Comparison of ENCODE assay signal across 8 cellular contexts in the genomic region with DNA sequence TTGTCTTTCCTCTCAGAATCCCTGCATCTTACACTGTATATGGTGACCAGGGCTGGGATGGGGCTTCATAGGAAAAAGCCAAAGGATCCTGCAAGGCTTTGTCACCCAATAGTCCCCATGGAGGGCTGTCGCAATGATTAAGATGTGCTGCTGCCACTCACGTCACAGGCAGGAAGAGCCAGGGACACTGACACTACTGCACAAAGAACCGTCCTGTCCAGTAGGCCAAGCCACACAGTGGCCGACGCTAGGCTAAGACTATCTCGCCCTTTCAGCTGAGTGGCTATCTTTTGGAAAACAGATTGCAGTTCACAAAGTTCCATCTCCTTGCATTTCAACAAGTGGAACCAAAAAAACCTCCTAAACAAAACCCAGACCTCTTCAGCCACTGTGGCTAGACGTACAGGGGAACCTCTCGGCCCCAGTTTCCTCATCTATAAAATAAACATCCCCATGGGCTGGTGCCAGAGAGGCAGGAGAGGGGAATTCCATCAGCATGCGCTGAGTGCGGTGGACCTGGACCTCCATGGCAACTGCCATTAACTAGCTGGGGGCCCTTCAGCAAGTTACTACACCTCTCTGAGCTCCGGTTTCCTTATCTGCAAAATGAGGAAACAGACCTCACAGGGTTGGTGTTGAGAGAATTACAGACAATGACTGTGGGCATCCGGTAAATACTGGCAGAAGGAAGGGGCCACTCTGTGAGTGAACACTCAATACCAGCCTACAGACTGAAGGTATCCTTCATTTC. TPM values are rescaled to one million over a fixed set of nuclear protein-coding genes. Genes with fewer than 3 reads are reported as not detected.
DNase-seq lines count a peak whose midpoint lies in the region; ATAC-seq and TF ChIP-seq lines count a peak whose summit lies in the region.

No MANE protein-coding gene starts in this region.

- H3K4me1 ChIP-seq in DOHH2 (ENCODE audit: control insufficient read depth, low read length) (peaks cover 33% of the 10 kb centered on the region), smooth muscle cell (ENCODE audit: low read depth) (no peaks in the 10 kb centered on the region)

- ATAC-seq in HG02678 (IDR thresholded peaks at IDR 0.05; ENCODE audit: unreplicated experiment) (peak; percentile 48), T-helper 17 cell (peak; percentile 82), esophagus mucosa (peak; percentile 21)

- H3K79me2 ChIP-seq in DOHH2 (ENCODE audit: control insufficient read depth, low read length) = peaks cover 97% of the 10 kb centered on the region
- H3K79me2 ChIP-seq in smooth muscle cell (ENCODE audit: low read depth) = peaks cover 99% of the 10 kb centered on the region

- H3K36me3 Mint-ChIP-seq in T-helper 17 cell (ENCODE audit: low read depth) = peaks cover 3% of the 10 kb centered on the region

- H2AFZ ChIP-seq in smooth muscle cell (ENCODE audit: low read depth) = no peak overlapping the region

- H3K27me3 Mint-ChIP-seq in T-helper 17 cell = no peaks in the 10 kb centered on the region

- TF ChIP-seq CTCF in DOHH2 (IDR thresholded peaks at IDR 0.05; ENCODE audit: low read depth, low read length, poor library complexity, severe bottlenecking) (no peak), smooth muscle cell (IDR thresholded peaks at IDR 0.05; ENCODE audit: borderline replicate concordance, insufficient read depth, poor library complexity, severe bottlenecking) (no peak)

- H3K9me3 ChIP-seq in DOHH2 (ENCODE audit: control insufficient read depth, insufficient read depth, low read length) (no peaks in the 10 kb centered on the region), T-helper 17 cell (ENCODE audit: control insufficient read depth, low read length, poor library complexity, severe bottlenecking) (no peaks in the 10 kb centered on the region), smooth muscle cell (replicated peaks; ENCODE audit: low read depth) (no peaks in the 10 kb centered on the region)

- H3K4me2 ChIP-seq in DOHH2 (ENCODE audit: low read length) (peak overlapping the region; percentile 44), smooth muscle cell (peak overlapping the region; percentile 18)

- H3K9ac ChIP-seq in smooth muscle cell (ENCODE audit: low read depth) = no peak overlapping the region

- H3K4me3 ChIP-seq in DOHH2 (ENCODE audit: low read length) (0 out of 2 replicates have a peak overlapping the region, but pooled peaks have one; percentile 3), smooth muscle cell (no peak overlapping the region)

- peak overlapping the region; percentile 94 for H3K27ac Mint-ChIP-seq in T-helper 17 cell

- H3K36me3 ChIP-seq in DOHH2 (ENCODE audit: control insufficient read depth, low read length) = peaks cover 48% of the 10 kb centered on the region
- no peaks in the 10 kb centered on the region for H3K36me3 ChIP-seq in smooth muscle cell (ENCODE audit: low read depth)

- 63% methylated on average over 12 of the region's 12 CpGs for WGBS in smooth muscle cell (ENCODE audit: low lambda C conversion rate)

- H3F3A ChIP-seq in DOHH2 (ENCODE audit: control insufficient read depth, insufficient read depth) (no peaks in the 10 kb centered on the region), smooth muscle cell (ENCODE audit: low read depth) (peaks cover 3% of the 10 kb centered on the region)

- H3K27me3 ChIP-seq in DOHH2 (ENCODE audit: control insufficient read depth, low read length) (no peaks in the 10 kb centered on the region), smooth muscle cell (ENCODE audit: low read depth) (no peaks in the 10 kb centered on the region)

- H4K20me1 ChIP-seq in DOHH2 (ENCODE audit: control insufficient read depth, insufficient read depth, low read depth, low read length) (peaks cover 61% of the 10 kb centered on the region), smooth muscle cell (ENCODE audit: low read depth) (peaks cover 100% of the 10 kb centered on the region)

- DNase-seq in T-helper 17 cell = peak; percentile 37 to 56 (median 49)
- no peak for DNase-seq in smooth muscle cell (lab: John Stamatoyannopoulos, UW; ENCODE audit: unreplicated experiment)
- DNase-seq in NCI-H524 (lab: John Stamatoyannopoulos, UW) = no peak
- DNase-seq in iPS-NIHi7 (ENCODE audit: extremely low spot score) = no peak
- DNase-seq in NCI-H2227 treated with DMSO at 0.1 percent for 48 hours (lab: John Stamatoyannopoulos, UW) = no peak

- H3K9me2 ChIP-seq in DOHH2 (replicated peaks; ENCODE audit: control insufficient read depth, low read length) = no peaks in the 10 kb centered on the region

- no peak overlapping the region for H3K27ac ChIP-seq in DOHH2 (ENCODE audit: low read depth, low read length)
- peak overlapping the region; percentile 13 for H3K27ac ChIP-seq in smooth muscle cell (ENCODE audit: low read depth)

- H3K4me3 Mint-ChIP-seq in T-helper 17 cell = peak overlapping the region; percentile 91

- H3K4me1 Mint-ChIP-seq in T-helper 17 cell = peaks cover 61% of the 10 kb centered on the region

RNA-seq across cellular contexts. Expression of a gene that starts 8.7 kb away (rescaled TPM):
- total RNA-seq in T-helper 17 cell (100 to 1,000 TPM; 320 to 330 TPM), esophagus mucosa (262 TPM), smooth muscle cell (205 and 209 TPM in 2 replicates)
- polyA plus RNA-seq in smooth muscle cell = 405 TPM in 2 replicates

Comparison
In these comparisons a context has a peak if more than half of its experiments do, and no peak if none do; other contexts are left out.
1. ATAC-seq: peak in every context shown above with its lines; median percentile 82 in T-helper 17 cell; 48 in HG02678; 21 in esophagus mucosa.
2. DNase-seq: peak in T-helper 17 cell (3 of 3); none in smooth muscle cell (single experiment), NCI-H524 (0 of 2), iPS-NIHi7 (single experiment) and NCI-H2227 treated with DMSO at 0.1 percent for 48 hours (single experiment).